ENCODE assay signal across 3 cellular contexts in the genomic region with DNA sequence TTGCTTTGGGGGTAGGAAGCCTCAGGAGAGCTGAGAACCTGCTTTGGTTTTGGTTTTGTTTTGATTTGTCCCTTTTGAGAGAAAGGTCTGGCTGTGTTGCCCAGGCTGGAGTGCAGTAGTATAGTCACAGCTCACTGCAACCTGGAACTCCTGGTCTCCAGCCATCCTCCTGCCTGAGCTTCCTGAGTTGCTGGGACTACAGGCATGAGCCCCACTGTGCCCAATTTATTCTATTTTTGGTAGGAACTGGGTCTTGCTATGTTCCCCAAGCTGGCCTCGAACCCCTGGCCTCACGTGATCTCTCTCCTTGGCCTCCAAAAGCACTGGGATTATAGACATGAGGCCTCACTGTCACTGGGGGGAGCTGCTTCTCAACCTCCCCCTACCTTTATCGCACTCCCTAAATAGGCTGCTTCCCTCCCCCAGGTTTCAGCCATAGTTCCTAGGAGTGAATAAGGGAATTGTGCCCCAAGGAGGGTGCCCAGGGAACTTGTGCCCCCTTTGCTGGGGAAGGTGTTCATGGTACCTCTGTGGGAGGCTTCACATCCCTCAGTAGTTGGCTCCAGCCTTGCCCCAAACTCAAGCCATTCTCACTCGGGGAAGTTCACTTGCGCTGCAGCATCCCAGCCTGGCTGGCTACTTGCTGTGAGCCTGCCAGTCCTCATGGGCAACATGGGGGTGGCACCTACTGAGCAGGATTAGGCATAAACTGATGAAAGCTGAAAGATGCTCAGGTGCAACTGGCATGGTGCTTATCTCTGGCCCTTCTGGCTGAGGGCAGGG. TPM values are rescaled to one million over a fixed set of nuclear protein-coding genes. Genes with fewer than 3 reads are reported as not detected.
"Had no signal": no experiment of that assay in that cellular context is flagged by ENCODE, and none has a peak within 500 bp of the region (broad histone marks: within the 10 kb centered on the region; RNA-seq: fewer than 3 reads in every experiment).

No MANE protein-coding gene starts in this region.

RNA-seq across cellular contexts. Expression of a gene that starts 18.1 kb away (rescaled TPM):
- total RNA-seq: chondrocyte, hepatocyte, left ventricle myocardium inferior had no signal
- polyA plus RNA-seq: hepatocyte had no signal
